ENCODE assay signal across 8 cellular contexts in genomic region chr14:21383848-21384493, GRCh38.
DNase-seq lines count a peak whose midpoint lies in the region; ATAC-seq lines count a peak whose summit lies in the region.

SUPT16H (minus strand) TSS chr14:21384019; CDS start chr14:21383927, 92 bp downstream.

- peak; percentile 90 for DNase-seq in AG08396 (ENCODE audit: low spot score)
- peak; percentile 96 for DNase-seq in NCI-H345 treated with DMSO at 0.1 percent for 48 hours (lab: John Stamatoyannopoulos, UW; ENCODE audit: unreplicated experiment)
- DNase-seq in activated CD4-positive, CD25-positive, alpha-beta regulatory T cell (lab: John Stamatoyannopoulos, UW), result peak; percentile 83 to 92 (median 88)
- DNase-seq in central memory CD4-positive, alpha-beta T cell, result peak; percentile 91
- peak; percentile 93 for DNase-seq in inferior parietal cortex (ENCODE audit: extremely low spot score)
- DNase-seq in stimulated activated CD4-positive, alpha-beta T cell treated with anti-CD3 and anti-CD28 coated beads, Interleukin-12 subunit alpha, Interleukin-12 subunit beta, amount 100 ng/mL, for 24 hours (ENCODE audit: low read depth in 2 of 2), result peak; percentile 87 to 94

- ATAC-seq in GM19023 (IDR thresholded peaks at IDR 0.05; ENCODE audit: unreplicated experiment) (peak; percentile 92), HG03280 (IDR thresholded peaks at IDR 0.05; ENCODE audit: unreplicated experiment) (peak; percentile 96)

Comparison
In these comparisons a context has a peak if more than half of its experiments do, and no peak if none do; other contexts are left out.
1. Peak in every context shown above with its lines: DNase-seq and ATAC-seq.